Comparison of ENCODE assay signal across 18 cellular contexts in the genomic region with DNA sequence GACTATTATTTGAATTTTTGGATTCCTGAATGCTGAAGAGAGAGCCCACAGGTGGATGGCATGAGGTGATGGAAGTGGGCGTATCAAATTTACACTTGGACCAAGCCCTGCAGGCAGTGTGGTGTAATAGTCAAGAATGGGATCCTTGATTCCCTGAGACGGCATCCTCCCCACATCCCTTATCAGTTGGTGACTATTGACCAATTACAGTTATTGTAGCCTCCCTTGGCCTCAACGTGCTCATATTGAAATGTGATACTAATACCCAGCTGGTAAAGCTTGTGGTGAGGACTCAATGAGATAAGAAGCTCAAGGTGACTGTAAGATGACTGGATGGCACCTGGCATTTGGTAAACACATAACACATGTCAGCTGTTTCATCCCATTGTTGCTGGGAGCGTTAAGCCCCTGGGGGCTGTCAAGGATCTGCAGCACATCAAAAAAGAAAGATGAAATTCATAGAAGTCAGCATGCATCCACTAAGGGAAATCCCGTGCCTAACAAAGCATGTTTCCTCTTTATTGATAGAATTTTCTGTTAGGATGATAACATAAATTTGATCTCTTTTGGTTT.
"Had no signal": no experiment of that assay in that cellular context is flagged by ENCODE, and none has a peak within 500 bp of the region (broad histone marks: within the 10 kb centered on the region; RNA-seq: fewer than 3 reads in every experiment).

No MANE protein-coding gene starts in this region.

- H3K4me3 ChIP-seq: body of pancreas, colonic mucosa, psoas muscle, right lobe of liver, smooth muscle cell, upper lobe of left lung had no signal

- H3K36me3 ChIP-seq: colonic mucosa, right lobe of liver, upper lobe of left lung had no signal

- H3K9me3 ChIP-seq: body of pancreas, colonic mucosa, psoas muscle, right lobe of liver, upper lobe of left lung had no signal

- ATAC-seq: activated T-cell treated with anti-CD3 and anti-CD28 coated beads, Interleukin-2, amount 50 U/mL, for 72 hours; body of pancreas; esophagus mucosa; left lobe of liver; psoas muscle; right lobe of liver; stimulated activated naive CD8-positive, alpha-beta T cell treated with anti-CD3 and anti-CD28 coated beads, Interleukin-15, amount 100 ng/mL, for 72 hours; WTC11 had no signal

- H3K4me2 ChIP-seq: smooth muscle cell had no signal

- H3K27me3 ChIP-seq: body of pancreas, colonic mucosa, right lobe of liver, upper lobe of left lung had no signal

- H3K27ac ChIP-seq: body of pancreas, colonic mucosa, psoas muscle, right lobe of liver, upper lobe of left lung had no signal

- H3K4me1 ChIP-seq: body of pancreas, colonic mucosa, psoas muscle, right lobe of liver, upper lobe of left lung had no signal

- DNase-seq: activated CD4-positive, alpha-beta T cell treated with anti-CD3 and anti-CD28 coated beads, Interleukin-2, amount 10 ng/mL, durations not matched to agents 24 days and 14 days; activated CD8-positive, alpha-beta memory T cell treated with anti-CD3 and anti-CD28 coated beads, Interleukin-2, amount 50 U/mL, for 48 hours; activated gamma-delta T cell treated with Interleukin-2 at 50 U/mL for 16 hours; activated naive CD8-positive, alpha-beta T cell treated with anti-CD3 and anti-CD28 coated beads for 36 hours; activated T-cell treated with anti-CD3 and anti-CD28 coated beads, Interleukin-2, amount 50 U/mL, for 72 hours; amygdala; body of pancreas; caudate nucleus; colonic mucosa; midbrain; psoas muscle; right lobe of liver; stimulated activated naive CD8-positive, alpha-beta T cell treated with anti-CD3 and anti-CD28 coated beads, Interleukin-15, amount 100 ng/mL, for 72 hours; upper lobe of left lung had no signal
